Comparison of ENCODE assay signal across 8 cellular contexts in the genomic region with DNA sequence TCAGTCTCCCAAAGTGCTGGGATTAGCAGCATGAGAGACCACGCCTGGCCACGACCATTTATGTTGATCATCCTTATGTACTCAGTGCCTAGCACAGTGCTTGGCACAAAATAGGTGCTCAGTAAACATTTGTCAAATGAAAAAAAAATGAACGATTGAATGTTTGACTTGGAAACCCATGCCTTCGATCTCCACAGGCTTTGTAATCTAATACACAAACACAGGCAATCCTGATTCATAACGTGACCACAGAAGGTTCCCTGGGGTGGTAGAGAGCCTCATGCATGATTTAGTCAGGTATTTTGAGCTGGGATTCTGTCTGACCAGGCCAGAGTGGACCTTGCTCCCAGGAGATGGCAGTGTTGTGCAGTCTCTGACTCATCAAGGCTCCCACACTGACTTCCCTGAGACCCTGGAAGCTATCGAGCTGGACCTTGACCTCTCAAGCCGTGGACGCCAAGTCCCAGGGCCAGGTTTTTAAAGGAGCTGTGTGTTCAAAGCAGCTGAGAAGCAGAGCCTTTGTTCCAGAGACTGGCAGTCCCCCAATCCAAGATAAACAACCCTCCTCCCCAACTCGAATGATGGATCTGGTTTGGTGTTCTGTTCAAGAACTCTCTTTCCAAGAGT.
DNase-seq lines count a peak whose midpoint lies in the region; ATAC-seq and TF ChIP-seq lines count a peak whose summit lies in the region.

No MANE protein-coding gene starts in this region.

- ATAC-seq in GM21381 (IDR thresholded peaks at IDR 0.05; ENCODE audit: unreplicated experiment) (peak; percentile 63), GM19452 (IDR thresholded peaks at IDR 0.05; ENCODE audit: unreplicated experiment) (no peak)

- H3K4me1 ChIP-seq in cardiac muscle cell (ENCODE audit: low read depth) = peaks cover 18% of the 10 kb centered on the region
- H3K4me1 ChIP-seq in prostate gland (replicated peaks) = no peaks in the 10 kb centered on the region

- TF ChIP-seq POLR2A in prostate gland (IDR thresholded peaks at IDR 0.05) = no peak

- H3K27me3 ChIP-seq in MG63 (no peaks in the 10 kb centered on the region), cardiac muscle cell (no peaks in the 10 kb centered on the region), prostate gland (replicated peaks; ENCODE audit: insufficient read depth) (no peaks in the 10 kb centered on the region)

- peak; percentile 92 for DNase-seq in DMS53 treated with DMSO at 0.1 percent for 48 hours (lab: John Stamatoyannopoulos, UW; ENCODE audit: unreplicated experiment)
- peak; percentile 93 for DNase-seq in MG63
- peak; percentile 82 to 92 for DNase-seq in cardiac muscle cell (ENCODE audit: low read depth in 1 of 2, low spot score in 1 of 2)
- DNase-seq in prostate gland (ENCODE audit: low spot score) = peak; percentile 26
- DNase-seq in effector CD8-positive, alpha-beta T cell (lab: John Stamatoyannopoulos, UW) = no peak

- intact Hi-C loops in prostate gland (cut with DNase I) = loop anchor here (5.0 kb wide), 1 partner anchor 568 kb away; no protein-coding TSS in a partner anchor

- TF ChIP-seq CTCF in VCaP (conservative IDR thresholded peaks at IDR 0.05) (peak; percentile 84), cardiac muscle cell (IDR thresholded peaks at IDR 0.05; ENCODE audit: low read depth, low read length) (peak; percentile 89), prostate gland (IDR thresholded peaks at IDR 0.05) (peak; percentile 11 to 59 (median 45))

- H3K4me3 ChIP-seq in MG63 (no peak overlapping the region), cardiac muscle cell (no peak overlapping the region), prostate gland (no peak overlapping the region)

- 27% methylated on average over 9 of the region's 9 CpGs for WGBS in prostate gland

- no peaks in the 10 kb centered on the region for H3K36me3 ChIP-seq in MG63
- no peaks in the 10 kb centered on the region for H3K36me3 ChIP-seq in cardiac muscle cell
- no peaks in the 10 kb centered on the region for H3K36me3 ChIP-seq in prostate gland

- H3K9me3 ChIP-seq in MG63 = no peaks in the 10 kb centered on the region
- no peaks in the 10 kb centered on the region for H3K9me3 ChIP-seq in cardiac muscle cell (ENCODE audit: low read depth)
- H3K9me3 ChIP-seq in prostate gland = no peaks in the 10 kb centered on the region

- H3K27ac ChIP-seq in VCaP (peak overlapping the region; percentile 46), cardiac muscle cell (peak overlapping the region; percentile 15), prostate gland (peak overlapping the region in 1 of 2 donors; percentile 53)
